12 cellular contexts compared by ENCODE assay signal in genomic region chr18:68992719-68993482, GRCh38.
DNase-seq lines count a peak whose midpoint lies in the region; ATAC-seq and TF ChIP-seq lines count a peak whose summit lies in the region.
"Had no signal": no experiment of that assay in that cellular context is flagged by ENCODE, and none has a peak within 500 bp of the region (broad histone marks: within the 10 kb centered on the region; RNA-seq: fewer than 3 reads in every experiment).

No MANE protein-coding gene starts in this region.

- TF ChIP-seq CTCF in GM10248 (IDR thresholded peaks at IDR 0.05; ENCODE audit: control extremely low read depth, extremely low read depth, low read depth, missing control alignments): no peak

- no peaks in the 10 kb centered on the region for H3K27me3 Mint-ChIP-seq in activated T-helper 1 cell treated with anti-CD3 and anti-CD28 coated beads, Interleukin-12 subunit alpha, Interleukin-12 subunit beta, Interleukin-2, Interleukin-4 antibody, amounts not matched to agents 30 ng/mL and 10 ng/mL and 1 ng/mL, durations not matched to agents 14 hours and 24 hours and 36 hours (ENCODE audit: insufficient read depth)

- no peaks in the 10 kb centered on the region for H3K4me1 Mint-ChIP-seq in activated T-helper 1 cell treated with anti-CD3 and anti-CD28 coated beads, Interleukin-12 subunit alpha, Interleukin-12 subunit beta, Interleukin-2, Interleukin-4 antibody, amounts not matched to agents 30 ng/mL and 10 ng/mL and 1 ng/mL, durations not matched to agents 14 hours and 24 hours and 36 hours (ENCODE audit: low read depth)

- H3K9me3 Mint-ChIP-seq in activated T-helper 1 cell treated with anti-CD3 and anti-CD28 coated beads, Interleukin-12 subunit alpha, Interleukin-12 subunit beta, Interleukin-2, Interleukin-4 antibody, amounts not matched to agents 30 ng/mL and 10 ng/mL and 1 ng/mL, durations not matched to agents 14 hours and 24 hours and 36 hours: no peaks in the 10 kb centered on the region

- H3K4me3 Mint-ChIP-seq in activated T-helper 1 cell treated with anti-CD3 and anti-CD28 coated beads, Interleukin-12 subunit alpha, Interleukin-12 subunit beta, Interleukin-2, Interleukin-4 antibody, amounts not matched to agents 30 ng/mL and 10 ng/mL and 1 ng/mL, durations not matched to agents 14 hours and 24 hours and 36 hours: no peak overlapping the region
- H3K4me3 Mint-ChIP-seq: activated T-cell treated with anti-CD3 and anti-CD28 coated beads, Interleukin-2, amount 50 U/mL, for 4 hours; stimulated activated naive CD8-positive, alpha-beta T cell treated with anti-CD3 and anti-CD28 coated beads, Interleukin-15, Interleukin-2, amounts not matched to agents 100 ng/mL and 50 ng/mL, for 24 hours had no signal

- DNase-seq in SHP77 (lab: John Stamatoyannopoulos, UW) (peak; percentile 50 to 72), pons (ENCODE audit: low spot score) (no peak), dedifferentiated amniotic fluid mesenchymal stem cell (ENCODE audit: extremely low spot score) (no peak), GM10248 (ENCODE audit: extremely low spot score) (no peak)
- DNase-seq in activated T-helper 1 cell treated with anti-CD3 and anti-CD28 coated beads, Interleukin-12 subunit alpha, Interleukin-12 subunit beta, Interleukin-2, Interleukin-4 antibody, amounts not matched to agents 30 ng/mL and 10 ng/mL and 1 ng/mL, durations not matched to agents 14 hours and 24 hours and 36 hours (ENCODE audit: low spot score): no peak
- DNase-seq: activated T-cell treated with anti-CD3 and anti-CD28 coated beads, Interleukin-2, amount 50 U/mL, for 4 hours; colonic mucosa had no signal

- CTCF ChIA-PET in GM10248 (lab: Yijun Ruan, JAX): interaction anchor here (1.0 kb wide), 1 partner anchor 14 kb away, joined by 6 read pairs; no protein-coding TSS in a partner anchor

- no peak overlapping the region for H3K27ac Mint-ChIP-seq in activated T-helper 1 cell treated with anti-CD3 and anti-CD28 coated beads, Interleukin-12 subunit alpha, Interleukin-12 subunit beta, Interleukin-2, Interleukin-4 antibody, amounts not matched to agents 30 ng/mL and 10 ng/mL and 1 ng/mL, durations not matched to agents 14 hours and 24 hours and 36 hours
- H3K27ac Mint-ChIP-seq: stimulated activated naive CD8-positive, alpha-beta T cell treated with anti-CD3 and anti-CD28 coated beads, Interleukin-15, Interleukin-2, amounts not matched to agents 100 ng/mL and 50 ng/mL, for 24 hours had no signal

- POLR2A ChIA-PET in GM10248 (lab: Yijun Ruan, JAX): interaction anchor here (0.6 kb wide), 1 partner anchor 34 kb away, joined by 5 read pairs; no protein-coding TSS in a partner anchor

- ATAC-seq in GM18498 (IDR thresholded peaks at IDR 0.05; ENCODE audit: unreplicated experiment) (peak; percentile 91), GM19324 (IDR thresholded peaks at IDR 0.05; ENCODE audit: low FRiP score, unreplicated experiment) (peak; percentile 90), HG03025 (IDR thresholded peaks at IDR 0.05; ENCODE audit: low FRiP score, unreplicated experiment) (peak; percentile 44)
- ATAC-seq: activated T-cell treated with anti-CD3 and anti-CD28 coated beads, Interleukin-2, amount 50 U/mL, for 4 hours; right cardiac atrium had no signal

- intact Hi-C loops in activated T-helper 1 cell treated with anti-CD3 and anti-CD28 coated beads, Interleukin-12 subunit alpha, Interleukin-12 subunit beta, Interleukin-2, Interleukin-4 antibody, amounts not matched to agents 30 ng/mL and 10 ng/mL and 1 ng/mL, durations not matched to agents 14 hours and 24 hours and 36 hours (cut with micrococcal nuclease): loop anchor here (5.0 kb wide), 1 partner anchor 954 kb away; the partner anchor contains the start of gene CD226

- H3K36me3 Mint-ChIP-seq in activated T-helper 1 cell treated with anti-CD3 and anti-CD28 coated beads, Interleukin-12 subunit alpha, Interleukin-12 subunit beta, Interleukin-2, Interleukin-4 antibody, amounts not matched to agents 30 ng/mL and 10 ng/mL and 1 ng/mL, durations not matched to agents 14 hours and 24 hours and 36 hours (ENCODE audit: low read depth): no peaks in the 10 kb centered on the region

Comparison
In these comparisons a context has a peak if more than half of its experiments do, and no peak if none do; other contexts are left out.
1. DNase-seq: peak in SHP77 (2 of 2); none in activated T-helper 1 cell treated with anti-CD3 and anti-CD28 coated beads, Interleukin-12 subunit alpha, Interleukin-12 subunit beta, Interleukin-2, Interleukin-4 antibody, amounts not matched to agents 30 ng/mL and 10 ng/mL and 1 ng/mL, durations not matched to agents 14 hours and 24 hours and 36 hours (single experiment), pons (single experiment), dedifferentiated amniotic fluid mesenchymal stem cell (single experiment) and GM10248 (single experiment).
2. Peak in every context shown above with its lines, with median percentiles within 50 percentile points of each other: ATAC-seq.